In the genomic region with DNA sequence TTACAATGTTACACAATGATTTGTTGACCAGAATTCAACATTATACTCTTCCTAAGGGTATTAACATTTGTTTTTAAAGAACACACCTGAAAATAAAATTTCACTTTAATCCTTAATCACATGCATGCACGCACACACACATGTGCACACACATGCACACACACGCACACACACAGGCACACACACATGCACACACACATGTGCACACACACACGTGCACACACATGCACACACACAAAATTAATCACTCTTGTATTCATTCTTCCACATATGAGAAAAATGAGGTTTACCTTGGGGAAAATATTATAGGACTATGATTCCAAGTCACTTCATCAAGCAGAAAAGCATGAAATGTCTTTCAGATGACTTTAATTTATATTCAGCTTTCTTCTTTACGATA, we compare ENCODE assay signal across 28 cellular contexts.
"Had no signal": no experiment of that assay in that cellular context is flagged by ENCODE, and none has a peak within 500 bp of the region (broad histone marks: within the 10 kb centered on the region; RNA-seq: fewer than 3 reads in every experiment).

No MANE protein-coding gene starts in this region.

- H3K4me1 ChIP-seq: colonic mucosa, esophagus muscularis mucosa, esophagus squamous epithelium, foreskin keratinocyte, gastrocnemius medialis, gastroesophageal sphincter, heart left ventricle, heart right ventricle had no signal

- H2AFZ ChIP-seq: hepatocyte had no signal

- H3K79me2 ChIP-seq: hepatocyte had no signal

- H3K4me3 ChIP-seq: colonic mucosa, coronary artery, dorsolateral prefrontal cortex, esophagus muscularis mucosa, esophagus squamous epithelium, gastrocnemius medialis, gastroesophageal sphincter, heart left ventricle, heart right ventricle, hepatocyte had no signal

- H3K9me3 ChIP-seq: colonic mucosa, esophagus muscularis mucosa, esophagus squamous epithelium, gastrocnemius medialis, heart left ventricle had no signal

- H3K36me3 ChIP-seq: colonic mucosa, esophagus muscularis mucosa, esophagus squamous epithelium, gastrocnemius medialis, gastroesophageal sphincter, heart left ventricle, heart right ventricle had no signal

- H3K27me3 ChIP-seq: colonic mucosa, esophagus muscularis mucosa, esophagus squamous epithelium, foreskin keratinocyte, gastrocnemius medialis, gastroesophageal sphincter, heart left ventricle, heart right ventricle, hepatocyte had no signal

- H3K4me2 ChIP-seq: hepatocyte had no signal

- DNase-seq: colonic mucosa; cortex of kidney; dermis blood vessel endothelial cell; dorsolateral prefrontal cortex; effector CD4-positive, alpha-beta T cell; effector CD8-positive, alpha-beta T cell; effector memory CD4-positive, alpha-beta T cell; effector memory CD8-positive, alpha-beta T cell; endodermal cell; erythroblast; esophagus squamous epithelium; foreskin fibroblast; foreskin keratinocyte; foreskin melanocyte; gastrocnemius medialis; glutamatergic neuron; head of caudate nucleus; heart left ventricle; heart right ventricle had no signal

- ATAC-seq: effector memory CD8-positive, alpha-beta T cell; esophagus mucosa; foreskin keratinocyte; gastrocnemius medialis; gastroesophageal sphincter; heart left ventricle; heart right ventricle had no signal

- FAIRE-seq: colon, endometrium, frontal cortex had no signal

- H3K27ac ChIP-seq: colonic mucosa, coronary artery, dorsolateral prefrontal cortex, epithelial cell of prostate, esophagus muscularis mucosa, esophagus squamous epithelium, foreskin keratinocyte, gastrocnemius medialis, gastroesophageal sphincter, heart left ventricle, heart right ventricle, hepatocyte had no signal
